ENCODE assay signal across 1 cellular context in the genomic region with DNA sequence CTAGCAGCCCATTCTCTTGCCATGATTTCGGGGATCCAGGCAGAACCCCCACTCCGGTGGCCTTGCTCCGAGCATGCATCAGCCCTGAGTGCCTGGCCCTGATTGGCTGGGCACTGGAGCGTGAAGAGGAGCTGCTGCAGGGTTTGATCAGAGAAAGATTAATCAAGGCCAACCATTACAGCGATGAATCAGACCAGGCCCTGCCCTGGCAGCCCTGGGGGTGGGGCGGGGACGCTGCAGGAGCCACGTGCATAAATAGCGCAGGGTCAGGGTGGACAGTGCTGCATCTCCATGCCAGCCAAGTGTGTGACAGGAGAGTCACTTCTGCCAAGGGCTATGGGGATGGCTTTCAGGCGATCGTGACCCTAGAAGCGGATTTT.
TF ChIP-seq lines count a peak whose summit lies in the region.

No MANE protein-coding gene starts in this region.

TF ChIP-seq in IMR-90, 13 proteins besides CTCF, POLR2A, EP300 and RAD21:
- no peak for TF ChIP-seq CHD1 (IDR thresholded peaks at IDR 0.05; ENCODE audit: low read depth, low read length)
- no peak for TF ChIP-seq FOS (IDR thresholded peaks at IDR 0.05; ENCODE audit: low read depth, low read length)
- TF ChIP-seq MAZ (IDR thresholded peaks at IDR 0.05; ENCODE audit: borderline replicate concordance, low read depth, low read length): no peak
- TF ChIP-seq SMC3 (IDR thresholded peaks at IDR 0.05; ENCODE audit: low read depth, low read length): no peak
- TF ChIP-seq BHLHE40 (IDR thresholded peaks at IDR 0.05; ENCODE audit: low read depth, low read length): 0 out of 2 replicates have a peak, but pooled peaks have one; percentile 18
- TF ChIP-seq NFE2L2 (IDR thresholded peaks at IDR 0.05; ENCODE audit: low read depth, low read length): no peak
- TF ChIP-seq RCOR1 (IDR thresholded peaks at IDR 0.05; ENCODE audit: insufficient replicate concordance, low read length): no peak
- no peak for TF ChIP-seq CEBPB (IDR thresholded peaks at IDR 0.05; ENCODE audit: low read depth, low read length)
